Comparison of ENCODE assay signal across 8 cellular contexts in the genomic region with DNA sequence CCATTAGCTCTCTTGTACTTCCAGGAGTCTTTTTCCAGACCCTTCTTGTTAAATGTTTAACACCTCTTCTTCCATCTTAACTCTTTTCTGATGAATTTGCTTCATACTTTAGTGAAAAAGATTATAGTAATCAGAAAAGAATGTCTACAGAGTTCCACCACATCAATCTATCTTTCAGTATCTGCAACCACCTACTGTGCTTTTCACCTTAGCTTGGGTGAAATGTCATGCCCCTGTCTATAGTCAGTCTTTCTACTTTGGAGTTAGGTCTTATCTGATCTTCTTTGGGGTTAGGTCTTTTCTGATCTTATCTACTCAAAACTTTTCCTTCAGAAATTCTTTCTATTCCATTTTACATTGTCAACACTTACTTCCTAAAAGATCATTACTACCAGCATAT.
"Had no signal": no experiment of that assay in that cellular context is flagged by ENCODE, and none has a peak within 500 bp of the region (broad histone marks: within the 10 kb centered on the region; RNA-seq: fewer than 3 reads in every experiment).

No MANE protein-coding gene starts in this region.

- DNase-seq: GM23248, GOT3, H7, HFFc6, IMR-90, KG1 had no signal

- H2AFZ ChIP-seq: GM23248 had no signal

- H3K9me3 ChIP-seq: HAP-1 had no signal

- H3K4me3 ChIP-seq: GM23248, HAP-1, K562 had no signal

- H3K27ac ChIP-seq: GM23248 had no signal

- H3K36me3 ChIP-seq: HAP-1 had no signal

- H3K4me1 ChIP-seq: HAP-1 had no signal

- H3K9ac ChIP-seq: GM23248 had no signal
